ENCODE assay signal across 1 cellular context in the genomic region with DNA sequence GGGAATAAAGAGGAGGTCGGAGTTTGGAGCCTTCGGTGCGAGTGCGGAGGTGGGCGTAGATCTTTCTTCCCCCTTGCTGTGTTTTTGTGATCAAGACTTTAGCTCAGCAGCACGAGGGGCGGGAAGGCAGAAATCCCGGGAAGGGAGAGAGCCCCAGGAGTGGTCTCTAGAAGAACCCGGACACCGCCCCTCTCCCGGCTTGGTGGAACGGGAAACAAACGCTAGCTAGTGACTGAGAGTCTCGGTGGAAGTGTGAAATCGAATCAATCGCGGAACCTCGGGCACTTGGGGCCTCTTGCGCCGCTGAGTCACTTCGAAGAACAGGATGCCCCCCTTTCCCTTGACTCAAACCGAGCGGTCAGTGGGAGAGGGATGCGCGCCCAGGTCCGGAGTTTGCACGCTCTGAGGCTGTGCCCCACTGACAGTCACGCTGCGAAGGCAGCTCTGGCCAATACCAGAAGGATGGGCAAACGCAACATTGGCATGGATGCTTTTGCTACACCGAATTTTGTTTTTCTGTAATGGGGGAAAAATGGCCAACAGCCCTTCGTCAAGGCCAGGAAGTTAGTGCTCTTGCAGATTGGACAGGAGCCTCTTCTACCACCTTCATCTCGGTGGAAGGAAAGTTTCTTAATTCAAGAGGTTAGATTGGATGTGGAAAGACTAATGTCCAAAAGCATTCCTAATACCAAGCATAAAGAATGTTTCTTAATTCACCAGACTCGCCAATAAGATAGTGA.
TF ChIP-seq lines count a peak whose summit lies in the region.

No MANE protein-coding gene starts in this region.

TF ChIP-seq in SK-N-SH, 30 proteins besides CTCF, POLR2A, EP300 and RAD21 (continued from another document):
- no peak for TF ChIP-seq FOXJ3 (CRISPR knock-in tag; IDR thresholded peaks at IDR 0.05)
- no peak for TF ChIP-seq GABPA (IDR thresholded peaks at IDR 0.05; ENCODE audit: low read depth)
- TF ChIP-seq, protein P1, sequence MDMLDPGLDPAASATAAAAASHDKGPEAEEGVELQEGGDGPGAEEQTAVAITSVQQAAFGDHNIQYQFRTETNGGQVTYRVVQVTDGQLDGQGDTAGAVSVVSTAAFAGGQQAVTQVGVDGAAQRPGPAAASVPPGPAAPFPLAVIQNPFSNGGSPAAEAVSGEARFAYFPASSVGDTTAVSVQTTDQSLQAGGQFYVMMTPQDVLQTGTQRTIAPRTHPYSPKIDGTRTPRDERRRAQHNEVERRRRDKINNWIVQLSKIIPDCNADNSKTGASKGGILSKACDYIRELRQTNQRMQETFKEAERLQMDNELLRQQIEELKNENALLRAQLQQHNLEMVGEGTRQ (IDR thresholded peaks at IDR 0.05; ENCODE audit: borderline replicate concordance, low read depth, low read length) = no peak
- TF ChIP-seq JUND (IDR thresholded peaks at IDR 0.05) = no peak
